In the genomic region with DNA sequence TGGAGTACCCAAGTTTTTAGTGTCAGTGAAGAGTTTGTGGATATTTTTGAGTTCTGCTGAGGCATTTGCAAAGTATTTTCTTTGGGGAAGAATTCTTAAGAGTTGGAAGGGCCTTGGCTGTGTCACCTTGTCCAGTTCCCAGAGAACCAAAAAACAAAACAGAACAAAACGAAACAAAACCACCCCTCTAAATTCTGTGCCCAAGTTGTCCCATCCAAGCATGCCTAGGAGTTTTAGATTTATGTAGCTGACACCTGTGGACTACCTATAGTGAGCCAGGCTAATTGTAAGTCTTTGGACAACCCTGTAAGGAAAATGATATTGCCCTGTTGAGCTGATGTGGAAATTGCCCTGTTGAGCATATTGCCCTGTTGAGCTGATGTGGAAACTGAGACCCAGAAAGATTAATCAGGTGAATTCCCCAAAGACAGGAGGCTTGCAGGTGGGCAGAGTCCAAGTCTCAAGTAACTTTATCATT, we compare ENCODE assay signal across 8 cellular contexts. TPM values are rescaled to one million over a fixed set of nuclear protein-coding genes. Genes with fewer than 3 reads are reported as not detected.
DNase-seq lines count a peak whose midpoint lies in the region; ATAC-seq and TF ChIP-seq lines count a peak whose summit lies in the region.

No MANE protein-coding gene starts in this region.

- peak overlapping the region; percentile 82 for H3K4me2 ChIP-seq in smooth muscle cell

- CTCF ChIA-PET in activated CD8-positive, alpha-beta T cell treated with anti-CD3 and anti-CD28 coated beads, Interleukin-2, amount 10 ng/mL, durations not matched to agents 7 days and 5 days (lab: Charles Lee), result interaction anchor here (0.6 to 5.1 kb wide), 13 partner anchors 9 to 287 kb away, joined by 3 to 38 read pairs (median 5); partner anchors contain the start of gene FAM50B

- H3K4me3 Mint-ChIP-seq in activated CD8-positive, alpha-beta T cell treated with anti-CD3 and anti-CD28 coated beads, Interleukin-2, amount 10 ng/mL, durations not matched to agents 7 days and 5 days, result peak overlapping the region; percentile 83

- H3K9me3 ChIP-seq in iPS DF 6.9 (ENCODE audit: control insufficient read depth, insufficient read depth, low read length), result peaks cover 2% of the 10 kb centered on the region; the same call in 1 of the 2 replicates
- H3K9me3 ChIP-seq in smooth muscle cell (replicated peaks; ENCODE audit: low read depth), result no peaks in the 10 kb centered on the region

- no peak for ATAC-seq in activated CD8-positive, alpha-beta T cell treated with anti-CD3 and anti-CD28 coated beads, Interleukin-2, amount 10 ng/mL, durations not matched to agents 7 days and 5 days
- ATAC-seq in GM19035 (IDR thresholded peaks at IDR 0.05; ENCODE audit: unreplicated experiment) (no peak), HG03432 (IDR thresholded peaks at IDR 0.05; ENCODE audit: unreplicated experiment) (no peak)

- H3K4me3 ChIP-seq in HFF-Myc (replicated peaks; ENCODE audit: low read depth, low read length) (peak overlapping the region; percentile 54), iPS DF 6.9 (ENCODE audit: low read length) (peak overlapping the region; percentile 45; the same call in 1 of the 2 replicates), smooth muscle cell (peak overlapping the region; percentile 49)

- H3K9me3 Mint-ChIP-seq in activated CD8-positive, alpha-beta T cell treated with anti-CD3 and anti-CD28 coated beads, Interleukin-2, amount 10 ng/mL, durations not matched to agents 7 days and 5 days (ENCODE audit: insufficient read depth), result peaks cover 3% of the 10 kb centered on the region

- H3K27ac Mint-ChIP-seq in activated CD8-positive, alpha-beta T cell treated with anti-CD3 and anti-CD28 coated beads, Interleukin-2, amount 10 ng/mL, durations not matched to agents 7 days and 5 days, result peak overlapping the region; percentile 80

- DNase-seq in HFF-Myc (ENCODE audit: extremely low read depth, low read depth) (no peak), iPS DF 6.9 (ENCODE audit: low read depth, low spot score) (no peak), smooth muscle cell (lab: John Stamatoyannopoulos, UW; ENCODE audit: unreplicated experiment) (no peak), NCI-H2107 (lab: John Stamatoyannopoulos, UW) (no peak), amygdala (lab: John Stamatoyannopoulos, UW) (no peak)
- DNase-seq in activated CD8-positive, alpha-beta T cell treated with anti-CD3 and anti-CD28 coated beads, Interleukin-2, amount 10 ng/mL, durations not matched to agents 7 days and 5 days, result no peak

- H3F3A ChIP-seq in smooth muscle cell (ENCODE audit: low read depth), result peaks cover 5% of the 10 kb centered on the region

- peaks cover 18% of the 10 kb centered on the region for H4K20me1 ChIP-seq in smooth muscle cell (ENCODE audit: low read depth)

- H3K27me3 ChIP-seq in iPS DF 6.9 (ENCODE audit: control insufficient read depth, insufficient read depth, low read length) (no peaks in the 10 kb centered on the region), smooth muscle cell (ENCODE audit: low read depth) (peaks cover 16% of the 10 kb centered on the region)

- TF ChIP-seq CTCF in HFF-Myc (IDR thresholded peaks at IDR 0.05; ENCODE audit: low read depth, low read length, missing control alignments) (no peak), smooth muscle cell (IDR thresholded peaks at IDR 0.05; ENCODE audit: borderline replicate concordance, insufficient read depth, poor library complexity, severe bottlenecking) (no peak)

- POLR2A ChIA-PET in activated CD8-positive, alpha-beta T cell treated with anti-CD3 and anti-CD28 coated beads, Interleukin-2, amount 10 ng/mL, durations not matched to agents 7 days and 5 days (lab: Charles Lee), result interaction anchor here (1.9 to 5.1 kb wide), 2 partner anchors 77 to 115 kb away, joined by 11 to 30 read pairs; a partner anchor contains a TSS

- no peak overlapping the region for H3K9ac ChIP-seq in smooth muscle cell (ENCODE audit: low read depth)

- H3K4me1 ChIP-seq in iPS DF 6.9 (ENCODE audit: control insufficient read depth, insufficient read depth, low read length) (peaks cover 2% of the 10 kb centered on the region; the same call in 1 of the 2 replicates), smooth muscle cell (ENCODE audit: low read depth) (peaks cover 15% of the 10 kb centered on the region)

- peaks cover 23% of the 10 kb centered on the region for H3K79me2 ChIP-seq in smooth muscle cell (ENCODE audit: low read depth)

- peaks cover 26% of the 10 kb centered on the region for H3K36me3 Mint-ChIP-seq in activated CD8-positive, alpha-beta T cell treated with anti-CD3 and anti-CD28 coated beads, Interleukin-2, amount 10 ng/mL, durations not matched to agents 7 days and 5 days (ENCODE audit: low read depth)

- peaks cover 4% of the 10 kb centered on the region; the same call in 1 of the 2 replicates for H3K36me3 ChIP-seq in iPS DF 6.9 (ENCODE audit: control insufficient read depth, insufficient read depth, low read length)
- no peaks in the 10 kb centered on the region for H3K36me3 ChIP-seq in smooth muscle cell (ENCODE audit: low read depth)

- H3K4me1 Mint-ChIP-seq in activated CD8-positive, alpha-beta T cell treated with anti-CD3 and anti-CD28 coated beads, Interleukin-2, amount 10 ng/mL, durations not matched to agents 7 days and 5 days (ENCODE audit: low read depth), result peaks cover 28% of the 10 kb centered on the region

- H2AFZ ChIP-seq in smooth muscle cell (ENCODE audit: low read depth), result peak overlapping the region; percentile 36

- no CpG with 5 or more reads among the region's 1 CpG for WGBS in iPS DF 6.9 (ENCODE audit: insufficient coverage, insufficient read length)
- 67% methylated on average over 1 of the region's 1 CpG for WGBS in smooth muscle cell (ENCODE audit: low lambda C conversion rate)

- peaks cover 1% of the 10 kb centered on the region for H3K27me3 Mint-ChIP-seq in activated CD8-positive, alpha-beta T cell treated with anti-CD3 and anti-CD28 coated beads, Interleukin-2, amount 10 ng/mL, durations not matched to agents 7 days and 5 days (ENCODE audit: low read depth)

- H3K27ac ChIP-seq in iPS DF 6.9 (ENCODE audit: low read length) (no peak overlapping the region), smooth muscle cell (ENCODE audit: low read depth) (no peak overlapping the region)

RNA-seq across cellular contexts. Expression of gene ECI2, which starts 1.0 kb away (rescaled TPM):
- 10 to 100 TPM; 41.1 to 42.0 TPM for total RNA-seq in activated CD8-positive, alpha-beta T cell treated with anti-CD3 and anti-CD28 coated beads, Interleukin-2, amount 10 ng/mL, durations not matched to agents 7 days and 5 days
- total RNA-seq in smooth muscle cell, result 51.7 and 62.0 TPM in 2 replicates
- 69.8 and 74.0 TPM in 2 replicates for polyA plus RNA-seq in smooth muscle cell

RNA-seq across cellular contexts. Expression of gene FAM217A, which starts 57.5 kb away (rescaled TPM):
- not detected for total RNA-seq in activated CD8-positive, alpha-beta T cell treated with anti-CD3 and anti-CD28 coated beads, Interleukin-2, amount 10 ng/mL, durations not matched to agents 7 days and 5 days
- total RNA-seq in smooth muscle cell, result not detected in 2 replicates
- polyA plus RNA-seq in smooth muscle cell, result not detected in 2 replicates
